20 cellular contexts compared by ENCODE assay signal in genomic region chr4:36183665-36184393, GRCh38.
DNase-seq lines count a peak whose midpoint lies in the region; ATAC-seq, FAIRE-seq and TF ChIP-seq lines count a peak whose summit lies in the region.
"Had no signal": no experiment of that assay in that cellular context is flagged by ENCODE, and none has a peak within 500 bp of the region (broad histone marks: within the 10 kb centered on the region; RNA-seq: fewer than 3 reads in every experiment).

No MANE protein-coding gene starts in this region.

- no peak overlapping the region for H3K4me3 ChIP-seq in K562
- H3K4me3 ChIP-seq in dorsolateral prefrontal cortex: no peak overlapping the region
- H3K4me3 ChIP-seq: BLaER1 treated with 17β-estradiol and CSF1 and Interleukin-3, amounts not matched to agents 10 nM and 100 nM; GM12878 had no signal

- no peak overlapping the region for H3K4me3 Mint-ChIP-seq in neural crest cell
- H3K4me3 Mint-ChIP-seq: B cell; CD4-positive, CD25-positive, alpha-beta regulatory T cell; CD8-positive, alpha-beta memory T cell; H9 had no signal

- H2AFZ ChIP-seq in K562 (ENCODE audit: low read depth, low read length): no peak overlapping the region

- CTCF ChIA-PET in K562 (lab: Yijun Ruan, JAX; ENCODE audit: low intra/inter-chr PET ratio): no interaction called here

- no peaks in the 10 kb centered on the region for H3K79me2 ChIP-seq in K562 (ENCODE audit: control insufficient read depth, insufficient read depth, low read length)

- FAIRE-seq in K562 (lab: Jason Lieb, UNC): no peak
- FAIRE-seq: GM12878, H1 had no signal

- H3K27ac ChIP-seq in K562 (ENCODE audit: extremely low read depth, low read depth, low read length): no peak overlapping the region
- peak overlapping the region in 48 of 59 donors; percentile 3 to 84 (median 56) for H3K27ac ChIP-seq in dorsolateral prefrontal cortex
- H3K27ac ChIP-seq: BLaER1 treated with 17β-estradiol and CSF1 and Interleukin-3, amounts not matched to agents 10 nM and 100 nM had no signal

- TF ChIP-seq RAD21 in K562 (CRISPR knock-in tag; conservative IDR thresholded peaks at IDR 0.05 in 1 of 2, IDR thresholded peaks at IDR 0.05 in 1 of 2): no peak

- POLR2A ChIA-PET in K562 (lab: Yijun Ruan, JAX): no interaction called here

- no peaks in the 10 kb centered on the region for H3K9me3 ChIP-seq in K562 (replicated peaks; ENCODE audit: control insufficient read depth, insufficient read depth, low read depth, low read length)
- H3K9me3 ChIP-seq: BLaER1 treated with 17β-estradiol and CSF1 and Interleukin-3, amounts not matched to agents 10 nM and 100 nM had no signal

- no peaks in the 10 kb centered on the region for H3K27me3 Mint-ChIP-seq in neural crest cell (ENCODE audit: low read depth)
- H3K27me3 Mint-ChIP-seq: B cell; CD4-positive, CD25-positive, alpha-beta regulatory T cell; CD8-positive, alpha-beta memory T cell had no signal

- H3K27me3 ChIP-seq in K562 (ENCODE audit: control insufficient read depth in 2 of 2, insufficient read depth in 2 of 2, low read length in 2 of 2) (no peaks in the 10 kb centered on the region), dorsolateral prefrontal cortex (no peaks in the 10 kb centered on the region)
- H3K27me3 ChIP-seq: BLaER1 treated with 17β-estradiol and CSF1 and Interleukin-3, amounts not matched to agents 10 nM and 100 nM had no signal

- TF ChIP-seq EP300 in K562 (IDR thresholded peaks at IDR 0.05; ENCODE audit: low read length): no peak

- intact Hi-C loops in K562 (cut with micrococcal nuclease) (no loop called here), dorsolateral prefrontal cortex (cut with DNase I) (no loop called here), left ventricle myocardium superior (cut with micrococcal nuclease) (no loop called here)

- peaks cover 6% of the 10 kb centered on the region for H3K4me1 Mint-ChIP-seq in neural crest cell

- H3K4me1 ChIP-seq in K562 (replicated peaks in 1 of 2; ENCODE audit: control insufficient read depth in 2 of 2, insufficient read depth in 2 of 2, low read length in 2 of 2): no peaks in the 10 kb centered on the region

- H3K27ac Mint-ChIP-seq in neural crest cell (ENCODE audit: unreplicated experiment): peak overlapping the region; percentile 64
- H3K27ac Mint-ChIP-seq: B cell; CD4-positive, CD25-positive, alpha-beta regulatory T cell; H9 had no signal

- H3K9me1 ChIP-seq in K562 (ENCODE audit: control insufficient read depth, insufficient read depth, low read length): no peaks in the 10 kb centered on the region

- in situ Hi-C loops in K562 (cut with MboI): no loop called here

- H3K4me2 ChIP-seq in K562 (ENCODE audit: insufficient read depth, low read length): no peak overlapping the region

- no peak for ATAC-seq in K562
- ATAC-seq in left ventricle myocardium superior: no peak
- ATAC-seq in HG02852 (IDR thresholded peaks at IDR 0.05; ENCODE audit: unreplicated experiment): no peak
- no peak for ATAC-seq in GM18870 (IDR thresholded peaks at IDR 0.05; ENCODE audit: unreplicated experiment)

- no peak for TF ChIP-seq POLR2A in K562 (conservative IDR thresholded peaks at IDR 0.05)

- no peaks in the 10 kb centered on the region for H4K20me1 ChIP-seq in K562 (replicated peaks; ENCODE audit: control insufficient read depth, insufficient read depth, low read length)

- H3K9ac ChIP-seq in K562 (ENCODE audit: insufficient read depth in 1 of 2, low read depth in 2 of 2, low read length in 2 of 2): no peak overlapping the region
- H3K9ac ChIP-seq: BLaER1 treated with 17β-estradiol and CSF1 and Interleukin-3, amounts not matched to agents 10 nM and 100 nM had no signal

- DNase-seq in K562 (ENCODE audit: extremely low read depth in 1 of 4, low spot score in 3 of 4) (no peak), dorsolateral prefrontal cortex (no peak), neural crest cell (ENCODE audit: low read depth, low spot score) (no peak), pons (ENCODE audit: low spot score) (peak; percentile 64), left ventricle myocardium superior (no peak), nucleus accumbens (lab: John Stamatoyannopoulos, UW) (no peak)
- DNase-seq: CD4-positive, CD25-positive, alpha-beta regulatory T cell; CD8-positive, alpha-beta memory T cell; COR-L47; DMS 273 treated with DMSO at 0.1 percent for 48 hours; DMS53; DND-41; EL; H9 had no signal

- TF ChIP-seq CTCF in K562 (IDR thresholded peaks at IDR 0.05 in 2 of 3, conservative IDR thresholded peaks at IDR 0.05 in 1 of 3; ENCODE audit: insufficient read depth in 2 of 3, low read depth in 1 of 3, low read length in 3 of 3): no peak
- peak in 10 of 56 donors; percentile 8 to 39 (median 21) for TF ChIP-seq CTCF in dorsolateral prefrontal cortex (IDR thresholded peaks at IDR 0.05 in 54 of 56, conservative IDR thresholded peaks at IDR 0.05 in 2 of 56; ENCODE audit: low read depth in 1 of 56, partially characterized antibody in 56 of 56)
- TF ChIP-seq CTCF in neural crest cell (conservative IDR thresholded peaks at IDR 0.05): no peak

- WGBS in K562 (ENCODE audit: insufficient coverage, low coverage, missing lambda C conversion rate): 0% methylated on average over 5 of the region's 5 CpGs

- H3K36me3 ChIP-seq in K562 (ENCODE audit: control insufficient read depth, insufficient read depth, low read length): no peaks in the 10 kb centered on the region

- no peaks in the 10 kb centered on the region for H3K36me3 Mint-ChIP-seq in neural crest cell (ENCODE audit: low read depth)

- H3K9me3 Mint-ChIP-seq in neural crest cell: peaks cover 2% of the 10 kb centered on the region
- H3K9me3 Mint-ChIP-seq: CD4-positive, CD25-positive, alpha-beta regulatory T cell; CD8-positive, alpha-beta memory T cell; H9 had no signal

- no TSS peak for BruUV-seq in K562 (replicated peaks; lab: Mats Ljungman, UMichigan)

TF ChIP-seq in K562, 482 proteins besides CTCF, POLR2A, EP300 and RAD21:
- TF ChIP-seq DACH1 (IDR thresholded peaks at IDR 0.05; ENCODE audit: partially characterized antibody) (peak; percentile 91), PBX2 (CRISPR knock-in tag; IDR thresholded peaks at IDR 0.05; ENCODE audit: low read depth) (no peak), PBX2 (tag; conservative IDR thresholded peaks at IDR 0.05; ENCODE audit: low read depth) (no peak), ILK (tag; IDR thresholded peaks at IDR 0.05; ENCODE audit: borderline replicate concordance, low read depth) (no peak), NKRF (IDR thresholded peaks at IDR 0.05; ENCODE audit: borderline replicate concordance) (no peak), SMAD3 (CRISPR knock-in tag; conservative IDR thresholded peaks at IDR 0.05) (no peak), ZNF444 (CRISPR knock-in tag; IDR thresholded peaks at IDR 0.05) (no peak)
